8 cellular contexts compared by ENCODE assay signal in genomic region chr17:64496786-64497564, GRCh38. TPM values are rescaled to one million over a fixed set of nuclear protein-coding genes. Genes with fewer than 3 reads are reported as not detected.
A peak's percentile ranks its signal among the peaks of the same experiment; 100 is the strongest.
DNase-seq lines count a peak whose midpoint lies in the region; ATAC-seq and TF ChIP-seq lines count a peak whose summit lies in the region.

POLG2 (minus strand) TSS chr17:64497054; CDS start chr17:64496968, 86 bp downstream.

- no peaks in the 10 kb centered on the region for H3K9me3 Mint-ChIP-seq in immature natural killer cell

- peaks cover 67% of the 10 kb centered on the region for H3K79me2 ChIP-seq in mammary epithelial cell (ENCODE audit: insufficient read depth, low read length)

- dilution Hi-C loops in mammary epithelial cell (cut with HindIII; ENCODE audit: low sequenced_read_pairs), result loop anchor here (10.0 kb wide), 1 partner anchor 192 kb away; no protein-coding TSS in a partner anchor

- peak; percentile 54 for TF ChIP-seq CTCF in AG09319 (IDR thresholded peaks at IDR 0.05; ENCODE audit: low read depth, low read length)
- peak; percentile 58 for TF ChIP-seq CTCF in WI38 (IDR thresholded peaks at IDR 0.05; ENCODE audit: low read depth, low read length)
- TF ChIP-seq CTCF in mammary epithelial cell (conservative IDR thresholded peaks at IDR 0.05 in 1 of 2, IDR thresholded peaks at IDR 0.05 in 1 of 2; ENCODE audit: extremely low read depth in 1 of 2, insufficient read depth in 1 of 2, low read depth in 1 of 2, low read length in 2 of 2), result peak; percentile 53 to 70

- H3K4me3 ChIP-seq in WI38 (ENCODE audit: low read depth, low read length) (peak within 1 kb of the TSS; percentile 70), mammary epithelial cell (replicated peaks in 1 of 3; ENCODE audit: insufficient read depth in 1 of 3, low read depth in 2 of 3, low read length in 3 of 3) (peak within 1 kb of the TSS; percentile 48 to 77 (median 70))

- DNase-seq in AG09319 (ENCODE audit: extremely low read depth, low read depth) (peak; percentile 80), NCI-H2227 treated with DMSO at 0.1 percent for 48 hours (lab: John Stamatoyannopoulos, UW) (peak; percentile 94), mammary epithelial cell (peak; percentile 93), immature natural killer cell (peak; percentile 96), smooth muscle cell of the brain vasculature (ENCODE audit: low read depth, low spot score) (peak; percentile 75)

- intact Hi-C loops in mammary epithelial cell (cut with micrococcal nuclease), result loop anchor here (1.0 to 2.0 kb wide), 2 partner anchors 9 to 76 kb away; partner anchors contain the start of genes CEP95 and DDX5

- peak within 1 kb of the TSS; percentile 80 for H3K4me2 ChIP-seq in mammary epithelial cell (ENCODE audit: insufficient read depth, low read depth, low read length)

- WGBS in mammary epithelial cell (ENCODE audit: low coverage, missing lambda C conversion rate), result 1% methylated on average over 35 of the region's 50 CpGs

- peaks cover 4% of the 10 kb centered on the region for H4K20me1 ChIP-seq in mammary epithelial cell (ENCODE audit: insufficient read depth, low read length)

- CTCF ChIA-PET in mammary epithelial cell (lab: Charles Lee; ENCODE audit: low non-redundant PET), result interaction anchor here (0.5 kb wide), 1 partner anchor 178 kb away, joined by 5 read pairs; no protein-coding TSS in a partner anchor

- H3K9ac ChIP-seq in mammary epithelial cell (ENCODE audit: insufficient read depth, low read length), result peak within 1 kb of the TSS; percentile 57

- H3K27ac ChIP-seq in mammary epithelial cell (ENCODE audit: insufficient read depth, low read depth, low read length), result peak within 1 kb of the TSS; percentile 71

- peak within 1 kb of the TSS; percentile 100 for H3K4me3 Mint-ChIP-seq in immature natural killer cell

- no peaks in the 10 kb centered on the region for H3K27me3 ChIP-seq in mammary epithelial cell (ENCODE audit: insufficient read depth, low read length)

- peak within 1 kb of the TSS; percentile 86 for H2AFZ ChIP-seq in mammary epithelial cell (ENCODE audit: low read depth, low read length)

- H3K27me3 Mint-ChIP-seq in immature natural killer cell (ENCODE audit: low read depth in 3 of 3), result peaks cover 21 to 54% (median 50%) of the 10 kb centered on the region in 3 donors

- ATAC-seq in HG03175 (IDR thresholded peaks at IDR 0.05; ENCODE audit: unreplicated experiment), result peak; percentile 84

- H3K36me3 ChIP-seq in mammary epithelial cell (ENCODE audit: insufficient read depth, low read length), result peaks cover 34% of the 10 kb centered on the region

- in situ Hi-C loops in GM18951 (cut with MboI; ENCODE audit: low sequenced_read_pairs, unreplicated experiment), result loop anchor here (10.0 kb wide), 1 partner anchor 72 kb away; no protein-coding TSS in a partner anchor
- in situ Hi-C loops in mammary epithelial cell (cut with MboI; ENCODE audit: low sequenced_read_pairs in 2 of 2), result loop anchor here in 1 of 2 donors (10.0 kb wide), 1 partner anchor 192 kb away; no protein-coding TSS in a partner anchor

- H3K9me3 ChIP-seq in mammary epithelial cell (replicated peaks; ENCODE audit: insufficient read depth, low read length), result no peaks in the 10 kb centered on the region

- H3K27ac Mint-ChIP-seq in immature natural killer cell, result peak within 1 kb of the TSS; percentile 97 to 100 (median 99)

- peak; percentile 93 for TF ChIP-seq POLR2A in GM18951 (IDR thresholded peaks at IDR 0.05; ENCODE audit: extremely low read depth, insufficient read depth, insufficient read length)

- H3K4me1 ChIP-seq in mammary epithelial cell (ENCODE audit: insufficient read depth, low read length), result peaks cover 50% of the 10 kb centered on the region

- peaks cover 66 to 91% of the 10 kb centered on the region in 2 donors for H3K4me1 Mint-ChIP-seq in immature natural killer cell

- H3K36me3 Mint-ChIP-seq in immature natural killer cell, result peaks cover 12 to 40% (median 35%) of the 10 kb centered on the region in 3 donors

- BruUV-seq in mammary epithelial cell (replicated peaks; lab: Mats Ljungman, UMichigan), result TSS peak; percentile 74

RNA-seq across cellular contexts. Expression of gene POLG2, which starts in this region (rescaled TPM):
- total RNA-seq in mammary epithelial cell, result 10 to 100 TPM in 1 of 2 donors, 1 to 10 TPM in 1; 3.8 to 17.7 TPM
- polyA plus RNA-seq in mammary epithelial cell (5.1 TPM), immature natural killer cell (10 to 100 TPM in 1 of 3 donors, 1 to 10 TPM in 2; 3.4 to 10.7 (median 4.3) TPM)
- 3.4 TPM for polyA minus RNA-seq in mammary epithelial cell

Comparison
In these comparisons a context has a peak if more than half of its experiments do, and no peak if none do; other contexts are left out.
1. Peak in every context shown above with its lines: DNase-seq, ATAC-seq, H3K4me3 ChIP-seq and H3K27ac ChIP-seq.